Comparison of ENCODE assay signal across 21 cellular contexts in genomic region chr6:8415305-8415704, GRCh38.
"Had no signal": no experiment of that assay in that cellular context is flagged by ENCODE, and none has a peak within 500 bp of the region (broad histone marks: within the 10 kb centered on the region; RNA-seq: fewer than 3 reads in every experiment).

No MANE protein-coding gene starts in this region.

- H3K27ac ChIP-seq: SJSA1, SK-N-MC had no signal

- H3K27me3 ChIP-seq: MG63, SJSA1 had no signal

- H3K9me3 ChIP-seq: MG63, SJSA1 had no signal

- FAIRE-seq: RCC 7860 had no signal

- H3K4me3 ChIP-seq: MG63, SJSA1, SK-N-MC had no signal

- DNase-seq: Karpas-422, KG1, MG63, NCI-H1092 treated with DMSO at 0.1 percent for 48 hours, NCI-H1436, NCI-H187, NCI-H2029, NCI-H2081 treated with DMSO at 0.1 percent for 48 hours, NCI-H2171, NCI-H226, NCI-H446, NCI-H510A, NCI-H524 treated with DMSO at 0.1 percent for 48 hours, NCI-H69, NCI-H774, Right ventricle myocardium superior, RPMI8226, SIG-M5 had no signal

- H3K4me1 ChIP-seq: SJSA1 had no signal
